In the genomic region with DNA sequence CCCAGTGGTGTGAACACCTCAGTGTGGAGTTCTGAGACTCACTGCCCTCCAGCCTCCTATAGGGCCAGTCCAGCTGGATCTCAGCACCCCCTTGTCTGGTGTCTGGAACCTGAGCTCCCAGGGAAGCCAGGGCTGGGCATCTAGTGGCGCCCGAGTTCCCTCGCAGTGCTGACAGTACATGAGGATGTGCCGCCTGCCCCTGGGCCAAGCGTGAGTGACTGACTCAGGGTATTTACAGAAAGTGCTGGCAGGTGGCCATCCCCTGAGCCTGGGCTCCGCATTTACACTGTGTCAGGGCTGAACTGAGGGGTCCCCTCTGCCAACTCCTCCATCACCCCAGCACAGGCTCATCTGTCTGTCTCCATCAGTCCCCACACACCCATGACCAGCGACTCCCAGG, we compare ENCODE assay signal across 20 cellular contexts.
"Had no signal": no experiment of that assay in that cellular context is flagged by ENCODE, and none has a peak within 500 bp of the region (broad histone marks: within the 10 kb centered on the region; RNA-seq: fewer than 3 reads in every experiment).

No MANE protein-coding gene starts in this region.

- H3K9me3 ChIP-seq: prostate gland, thyroid gland, upper lobe of right lung had no signal

- H3K27me3 Mint-ChIP-seq: activated naive CD8-positive, alpha-beta T cell; naive thymus-derived CD4-positive, alpha-beta T cell had no signal

- H3K4me1 ChIP-seq: prostate gland, thyroid gland, upper lobe of right lung had no signal

- H3K9me3 Mint-ChIP-seq: activated T-cell treated with anti-CD3 and anti-CD28 coated beads, Interleukin-2, amount 50 U/mL, for 4 hours; activated T-helper 2 cell treated with anti-CD3 and anti-CD28 coated beads, Interferon-gamma antibody, Interleukin-2, Interleukin-4, amounts not matched to agents 10 μg/mL and 5 μg/mL and 100 μg/mL, durations not matched to agents 14 hours and 24 hours and 36 hours; T-helper 1 cell treated with Interleukin-12 subunit alpha and Interleukin-12 subunit beta and Interleukin-4 antibody, amounts not matched to agents 30 μg/mL and 1 μg/mL, for 36 hours had no signal

- H3K36me3 ChIP-seq: prostate gland, thyroid gland, upper lobe of right lung had no signal

- H3K27me3 ChIP-seq: thyroid gland had no signal

- H3K4me3 ChIP-seq: coronary artery, lung, prostate gland, thyroid gland, upper lobe of right lung had no signal

- H3K36me3 Mint-ChIP-seq: WTC11 had no signal

- H3K4me3 Mint-ChIP-seq: activated naive CD8-positive, alpha-beta T cell; activated T-cell treated with anti-CD3 and anti-CD28 coated beads, Interleukin-2, amount 50 U/mL, for 4 hours; naive thymus-derived CD4-positive, alpha-beta T cell; T-helper 1 cell treated with Interleukin-12 subunit alpha and Interleukin-12 subunit beta and Interleukin-4 antibody, amounts not matched to agents 30 μg/mL and 1 μg/mL, for 36 hours; WTC11 had no signal

- H3K27ac ChIP-seq: coronary artery, prostate gland, thyroid gland, upper lobe of right lung had no signal

- DNase-seq: activated CD4-positive, alpha-beta T cell treated with anti-CD3 and anti-CD28 coated beads, Interleukin-2, amount 50 U/mL, for 4 hours; activated CD8-positive, alpha-beta memory T cell treated with anti-CD3 and anti-CD28 coated beads, Interleukin-2, amount 50 U/mL, for 48 hours; activated naive CD4-positive, alpha-beta T cell; activated T-cell treated with anti-CD3 and anti-CD28 coated beads, Interleukin-2, amount 50 U/mL, for 4 hours; cerebellar nuclear complex; kidney; naive thymus-derived CD4-positive, alpha-beta T cell; stimulated activated CD4-positive, alpha-beta T cell treated with anti-CD3 and anti-CD28 coated beads, Interleukin-12 subunit alpha, Interleukin-12 subunit beta, amount 100 ng/mL, for 4 hours; stimulated activated CD4-positive, alpha-beta T cell treated with anti-CD3 and anti-CD28 coated beads, Interleukin-4, amount 100 ng/mL, for 4 hours; stimulated activated naive CD8-positive, alpha-beta T cell treated with anti-CD3 and anti-CD28 coated beads, Interleukin-15, Interleukin-2, amounts not matched to agents 100 U/mL and 50 U/mL, for 24 hours; T1000; thyroid gland; upper lobe of right lung had no signal

- FAIRE-seq: kidney had no signal

- H3K27ac Mint-ChIP-seq: activated naive CD8-positive, alpha-beta T cell; activated T-helper 2 cell treated with anti-CD3 and anti-CD28 coated beads, Interferon-gamma antibody, Interleukin-2, Interleukin-4, amounts not matched to agents 10 μg/mL and 5 μg/mL and 100 μg/mL, durations not matched to agents 14 hours and 24 hours and 36 hours; T-helper 1 cell treated with Interleukin-12 subunit alpha and Interleukin-12 subunit beta and Interleukin-4 antibody, amounts not matched to agents 30 μg/mL and 1 μg/mL, for 36 hours; WTC11 had no signal

- ATAC-seq: naive thymus-derived CD4-positive, alpha-beta T cell; stimulated activated naive CD8-positive, alpha-beta T cell treated with anti-CD3 and anti-CD28 coated beads, Interleukin-15, Interleukin-2, amounts not matched to agents 100 U/mL and 50 U/mL, for 24 hours; upper lobe of right lung; WTC11 had no signal
